9 cellular contexts compared by ENCODE assay signal in the genomic region with DNA sequence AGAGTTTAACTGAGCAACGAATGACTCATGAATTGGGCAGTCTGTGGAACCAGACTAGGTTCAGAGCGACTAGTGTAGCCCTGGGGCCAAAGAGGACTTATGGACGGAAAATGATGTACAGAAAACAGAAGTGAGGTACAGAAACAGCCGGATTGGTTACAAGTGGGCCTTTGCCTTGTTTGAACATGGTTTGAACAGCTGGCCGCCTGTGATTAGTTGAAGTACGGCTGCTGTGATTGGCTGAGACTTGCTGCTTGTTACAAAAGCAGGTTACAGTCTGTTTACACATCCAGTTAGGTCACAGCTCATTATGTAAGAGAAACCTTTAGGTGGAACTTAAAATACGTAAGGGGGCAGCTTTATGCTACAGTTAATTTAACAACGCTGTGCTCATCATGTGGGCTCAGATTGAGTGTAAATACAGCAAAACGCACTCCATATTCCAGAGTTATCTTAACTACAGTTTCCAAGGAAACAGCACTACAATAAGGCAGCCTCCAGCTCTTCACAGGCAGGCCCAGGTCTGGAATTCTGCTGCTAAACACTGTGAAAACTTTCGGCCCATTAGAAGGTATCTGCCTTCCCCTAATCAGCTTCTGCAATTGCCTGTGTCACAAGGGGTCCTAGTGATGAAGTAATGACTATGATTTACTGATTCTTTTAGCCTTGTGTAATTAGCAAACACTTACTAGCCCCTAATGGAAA. TPM values are rescaled to one million over a fixed set of nuclear protein-coding genes. Genes with fewer than 3 reads are reported as not detected.
DNase-seq lines count a peak whose midpoint lies in the region; ATAC-seq and TF ChIP-seq lines count a peak whose summit lies in the region.
"Had no signal": no experiment of that assay in that cellular context is flagged by ENCODE, and none has a peak within 500 bp of the region (broad histone marks: within the 10 kb centered on the region; RNA-seq: fewer than 3 reads in every experiment).

No MANE protein-coding gene starts in this region.

- H3K9me3 ChIP-seq in transverse colon, result no peaks in the 10 kb centered on the region
- no peaks in the 10 kb centered on the region for H3K9me3 ChIP-seq in CD8-positive, alpha-beta T cell (ENCODE audit: low read length)

- H3K4me1 Mint-ChIP-seq in CD8-positive, alpha-beta T cell (ENCODE audit: low read depth), result peaks cover 7% of the 10 kb centered on the region

- DNase-seq in DMS79 treated with DMSO at 0.1 percent for 48 hours (lab: John Stamatoyannopoulos, UW), result peak; percentile 7
- no peak for DNase-seq in DMS79 (lab: John Stamatoyannopoulos, UW)
- peak; percentile 100 for DNase-seq in SHP77 (lab: John Stamatoyannopoulos, UW)
- DNase-seq in inferior parietal cortex (ENCODE audit: extremely low spot score), result peak; percentile 57
- DNase-seq in transverse colon, result peak; percentile 39
- no peak for DNase-seq in CD8-positive, alpha-beta T cell
- DNase-seq: 8988T had no signal

- no peaks in the 10 kb centered on the region for H3K27me3 Mint-ChIP-seq in CD8-positive, alpha-beta T cell (ENCODE audit: low read depth)

- in situ Hi-C loops in transverse colon (cut with MboI; ENCODE audit: low pct_ligation_motif_present in 1 of 4, low pct_unique_long_range_greater_than_20kb in 1 of 4, low sequenced_read_pairs in 3 of 4), result loop anchor here in 3 of 4 donors (25.0 kb wide), 2 partner anchors 461 to 911 kb away; a partner anchor contains a TSS

- intact Hi-C loops in transverse colon (cut with DNase I; ENCODE audit: low total_unique reads), result no loop called here
- intact Hi-C loops in CD8-positive, alpha-beta T cell (cut with DNase I, micrococcal nuclease), result loop anchor here in 1 of 2 experiments (10.0 kb wide), 1 partner anchor 913 kb away; a partner anchor contains a TSS

- no peak for TF ChIP-seq EP300 in transverse colon (IDR thresholded peaks at IDR 0.05; ENCODE audit: low read depth)

- POLR2A ChIA-PET in CD8-positive, alpha-beta T cell (lab: Charles Lee), result no interaction called here

- 52 to 60% methylated on average over 7 to 10 of the region's 10 CpGs for WGBS in transverse colon (ENCODE audit: low coverage in 1 of 2), 2 donors

- ATAC-seq in GM21360 (IDR thresholded peaks at IDR 0.05; ENCODE audit: unreplicated experiment) (no peak), HG03378 (IDR thresholded peaks at IDR 0.05; ENCODE audit: unreplicated experiment) (no peak)
- ATAC-seq in CD8-positive, alpha-beta T cell, result no peak

- peaks cover 0 to 13% (median 5%) of the 10 kb centered on the region in 4 donors for H3K36me3 ChIP-seq in transverse colon
- H3K36me3 ChIP-seq in CD8-positive, alpha-beta T cell (ENCODE audit: insufficient read depth, low read length), result peaks cover 4% of the 10 kb centered on the region

- no peak for TF ChIP-seq CTCF in transverse colon (IDR thresholded peaks at IDR 0.05)
- no peak for TF ChIP-seq CTCF in CD8-positive, alpha-beta T cell (IDR thresholded peaks at IDR 0.05)

- H3K4me1 ChIP-seq in transverse colon, result peaks cover 0 to 21% (median 5%) of the 10 kb centered on the region in 4 donors
- no peaks in the 10 kb centered on the region for H3K4me1 ChIP-seq in CD8-positive, alpha-beta T cell (ENCODE audit: insufficient read depth, low read length)

- TF ChIP-seq POLR2A in transverse colon (IDR thresholded peaks at IDR 0.05), result no peak

- no peaks in the 10 kb centered on the region for H3K9me3 Mint-ChIP-seq in CD8-positive, alpha-beta T cell

- CTCF ChIA-PET in CD8-positive, alpha-beta T cell (lab: Charles Lee), result no interaction called here

- no peaks in the 10 kb centered on the region for H3K27me3 ChIP-seq in transverse colon
- no peaks in the 10 kb centered on the region for H3K27me3 ChIP-seq in CD8-positive, alpha-beta T cell (ENCODE audit: insufficient read depth, low read length)

- H3K27ac ChIP-seq in transverse colon, result peak overlapping the region; percentile 13 to 56 (median 47)
- H3K27ac ChIP-seq in CD8-positive, alpha-beta T cell (ENCODE audit: low read depth, low read length), result no peak overlapping the region

- H3K4me3 Mint-ChIP-seq in CD8-positive, alpha-beta T cell, result no peak overlapping the region

- H3K36me3 Mint-ChIP-seq in CD8-positive, alpha-beta T cell, result peaks cover 59% of the 10 kb centered on the region

- no peak overlapping the region for H3K4me3 ChIP-seq in transverse colon
- no peak overlapping the region for H3K4me3 ChIP-seq in CD8-positive, alpha-beta T cell (ENCODE audit: low read depth, low read length)

- no peak overlapping the region for H3K27ac Mint-ChIP-seq in CD8-positive, alpha-beta T cell

RNA-seq across cellular contexts. Expression of a gene that starts 6.5 kb away (rescaled TPM):
- total RNA-seq in transverse colon, result 10 to 100 TPM; 39.1 to 88.1 (median 70.6) TPM
- total RNA-seq in CD8-positive, alpha-beta T cell, result 1 to 10 TPM; 1.2 to 1.5 TPM

RNA-seq across cellular contexts. Expression of a gene that starts 16.9 kb away (rescaled TPM):
- total RNA-seq in transverse colon, result 1 to 10 TPM in 1 of 4 donors, under 1 TPM in 1, not detected in 2; 0.95 to 1.6 TPM
- not detected for total RNA-seq in CD8-positive, alpha-beta T cell

RNA-seq across cellular contexts. Expression of a gene that starts 41.6 kb away (rescaled TPM):
- 10 to 100 TPM in 1 of 4 donors, 1 to 10 TPM in 3; 6.6 to 13.3 (median 7.6) TPM for total RNA-seq in transverse colon
- total RNA-seq in CD8-positive, alpha-beta T cell, result 1 to 10 TPM; 3.3 to 3.6 TPM

Comparison
In these comparisons a context has a peak if more than half of its experiments do, and no peak if none do; other contexts are left out.
1. DNase-seq: peak in DMS79 treated with DMSO at 0.1 percent for 48 hours (single experiment), SHP77 (2 of 2), inferior parietal cortex (single experiment) and transverse colon (single experiment); none in DMS79 (single experiment) and CD8-positive, alpha-beta T cell (0 of 7).
2. RNA of a gene that starts 6.5 kb away (total RNA-seq): 39.1 to 88.1 TPM in transverse colon; 1.2 to 1.5 TPM in CD8-positive, alpha-beta T cell; every median in the first group is over 10 times any median in the second.